ENCODE assay signal across 9 cellular contexts in the genomic region with DNA sequence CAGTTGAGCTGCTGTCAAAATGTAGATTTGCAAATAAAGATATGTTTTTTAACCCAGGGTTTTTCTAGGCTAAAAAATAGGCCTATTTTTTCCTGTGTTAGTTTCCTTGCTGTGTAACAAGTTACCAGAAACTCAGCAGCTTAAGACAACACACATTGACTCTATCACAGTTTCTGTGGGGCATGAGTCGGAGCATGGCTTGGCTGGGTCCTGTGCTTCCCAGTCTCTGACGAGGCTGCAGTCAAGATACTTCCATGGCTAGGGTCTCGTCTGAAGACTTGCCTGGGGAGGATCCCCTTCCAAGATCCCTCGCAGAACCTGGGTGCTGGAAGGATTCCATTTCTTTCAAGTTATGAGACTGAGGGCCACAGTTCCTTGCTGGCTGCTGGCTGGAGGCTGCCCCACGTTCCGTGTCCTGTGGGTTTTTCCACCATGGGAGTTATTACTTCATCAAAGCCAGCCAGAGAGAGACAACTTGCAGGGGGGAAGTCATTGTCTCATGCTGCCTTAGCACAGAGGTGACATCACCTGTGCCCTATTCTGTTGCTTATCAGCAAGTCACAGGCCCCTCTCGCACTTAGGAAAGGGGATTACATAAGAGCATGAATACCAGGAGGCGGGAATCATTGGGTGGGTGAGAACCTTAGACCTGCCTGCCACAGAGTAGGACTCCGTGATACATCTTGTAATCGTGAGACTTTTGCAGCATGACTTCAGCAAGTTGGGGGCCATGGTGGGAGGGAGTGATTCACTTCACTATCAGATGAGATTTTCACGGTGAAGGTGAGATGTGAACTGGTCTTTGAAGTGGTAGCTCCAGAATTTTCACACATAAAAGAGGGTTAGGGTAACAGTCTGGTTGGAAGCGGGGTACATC.
DNase-seq lines count a peak whose midpoint lies in the region; ATAC-seq and TF ChIP-seq lines count a peak whose summit lies in the region.
"Had no signal": no experiment of that assay in that cellular context is flagged by ENCODE, and none has a peak within 500 bp of the region (broad histone marks: within the 10 kb centered on the region; RNA-seq: fewer than 3 reads in every experiment).

No MANE protein-coding gene starts in this region.

- POLR2A ChIA-PET in GM10248 (lab: Yijun Ruan, JAX), result no interaction called here

- TF ChIP-seq CTCF in GM10248 (IDR thresholded peaks at IDR 0.05; ENCODE audit: control extremely low read depth, extremely low read depth, low read depth, missing control alignments), result no peak

- no peaks in the 10 kb centered on the region for H3K27me3 Mint-ChIP-seq in activated naive CD4-positive, alpha-beta T cell treated with anti-CD3 and anti-CD28 coated beads, Interleukin-2, amount 50 U/mL, for 24 hours
- H3K27me3 Mint-ChIP-seq in immature natural killer cell (ENCODE audit: low read depth in 3 of 3), result peaks cover 0 to 4% (median 0%) of the 10 kb centered on the region in 3 donors

- ATAC-seq in stimulated activated effector memory CD8-positive, alpha-beta T cell treated with anti-CD3 and anti-CD28 coated beads, Interleukin-12 subunit alpha, Interleukin-12 subunit beta, amount 100 ng/mL, for 72 hours, result peak; percentile 66

- no peaks in the 10 kb centered on the region for H3K36me3 Mint-ChIP-seq in activated naive CD4-positive, alpha-beta T cell treated with anti-CD3 and anti-CD28 coated beads, Interleukin-2, amount 50 U/mL, for 24 hours
- H3K36me3 Mint-ChIP-seq in immature natural killer cell, result no peaks in the 10 kb centered on the region
- no peaks in the 10 kb centered on the region for H3K36me3 Mint-ChIP-seq in stimulated activated effector memory CD8-positive, alpha-beta T cell treated with anti-CD3 and anti-CD28 coated beads, Interleukin-12 subunit alpha, Interleukin-12 subunit beta, amount 100 ng/mL, for 72 hours

- CTCF ChIA-PET in GM10248 (lab: Yijun Ruan, JAX), result interaction anchor here (1.4 kb wide), 1 partner anchor 148 kb away, joined by 3 read pairs; no protein-coding TSS in a partner anchor

- H3K4me1 Mint-ChIP-seq in activated naive CD4-positive, alpha-beta T cell treated with anti-CD3 and anti-CD28 coated beads, Interleukin-2, amount 50 U/mL, for 24 hours, result peaks cover 20% of the 10 kb centered on the region
- H3K4me1 Mint-ChIP-seq in immature natural killer cell, result peaks cover 23 to 41% of the 10 kb centered on the region in 2 donors
- peaks cover 38% of the 10 kb centered on the region for H3K4me1 Mint-ChIP-seq in stimulated activated effector memory CD8-positive, alpha-beta T cell treated with anti-CD3 and anti-CD28 coated beads, Interleukin-12 subunit alpha, Interleukin-12 subunit beta, amount 100 ng/mL, for 72 hours

- peak; percentile 29 for DNase-seq in activated T-cell treated with anti-CD3 and anti-CD28 coated beads for 48 hours (ENCODE audit: low read depth)
- DNase-seq in activated T-cell treated with anti-CD3 and anti-CD28 coated beads for 4 hours, result no peak
- peak in 1 of 3 donors; percentile 10 for DNase-seq in immature natural killer cell
- no peak for DNase-seq in stimulated activated effector memory CD8-positive, alpha-beta T cell treated with anti-CD3 and anti-CD28 coated beads, Interleukin-12 subunit alpha, Interleukin-12 subunit beta, amount 100 ng/mL, for 72 hours (ENCODE audit: low spot score in 2 of 2)
- DNase-seq in hepatic stellate cell (ENCODE audit: low spot score), result no peak
- no peak for DNase-seq in T-helper 1 cell
- DNase-seq in GM10248 (ENCODE audit: extremely low spot score), result no peak
- DNase-seq: NCI-H1930 had no signal

- H3K9me3 Mint-ChIP-seq in activated naive CD4-positive, alpha-beta T cell treated with anti-CD3 and anti-CD28 coated beads, Interleukin-2, amount 50 U/mL, for 24 hours, result no peaks in the 10 kb centered on the region
- H3K9me3 Mint-ChIP-seq in immature natural killer cell, result no peaks in the 10 kb centered on the region
- H3K9me3 Mint-ChIP-seq in stimulated activated effector memory CD8-positive, alpha-beta T cell treated with anti-CD3 and anti-CD28 coated beads, Interleukin-12 subunit alpha, Interleukin-12 subunit beta, amount 100 ng/mL, for 72 hours, result no peaks in the 10 kb centered on the region

- peak overlapping the region; percentile 42 for H3K4me3 Mint-ChIP-seq in activated naive CD4-positive, alpha-beta T cell treated with anti-CD3 and anti-CD28 coated beads, Interleukin-2, amount 50 U/mL, for 24 hours
- peak overlapping the region in 1 of 5 donors; percentile 10 for H3K4me3 Mint-ChIP-seq in immature natural killer cell
- no peak overlapping the region for H3K4me3 Mint-ChIP-seq in stimulated activated effector memory CD8-positive, alpha-beta T cell treated with anti-CD3 and anti-CD28 coated beads, Interleukin-12 subunit alpha, Interleukin-12 subunit beta, amount 100 ng/mL, for 72 hours

- peak overlapping the region; percentile 36 for H3K27ac Mint-ChIP-seq in activated naive CD4-positive, alpha-beta T cell treated with anti-CD3 and anti-CD28 coated beads, Interleukin-2, amount 50 U/mL, for 24 hours
- peak overlapping the region in 5 of 6 donors; percentile 16 to 66 (median 47) for H3K27ac Mint-ChIP-seq in immature natural killer cell
- H3K27ac Mint-ChIP-seq in stimulated activated effector memory CD8-positive, alpha-beta T cell treated with anti-CD3 and anti-CD28 coated beads, Interleukin-12 subunit alpha, Interleukin-12 subunit beta, amount 100 ng/mL, for 72 hours, result peak overlapping the region; percentile 2
